Comparison of ENCODE assay signal across 19 cellular contexts in the genomic region with DNA sequence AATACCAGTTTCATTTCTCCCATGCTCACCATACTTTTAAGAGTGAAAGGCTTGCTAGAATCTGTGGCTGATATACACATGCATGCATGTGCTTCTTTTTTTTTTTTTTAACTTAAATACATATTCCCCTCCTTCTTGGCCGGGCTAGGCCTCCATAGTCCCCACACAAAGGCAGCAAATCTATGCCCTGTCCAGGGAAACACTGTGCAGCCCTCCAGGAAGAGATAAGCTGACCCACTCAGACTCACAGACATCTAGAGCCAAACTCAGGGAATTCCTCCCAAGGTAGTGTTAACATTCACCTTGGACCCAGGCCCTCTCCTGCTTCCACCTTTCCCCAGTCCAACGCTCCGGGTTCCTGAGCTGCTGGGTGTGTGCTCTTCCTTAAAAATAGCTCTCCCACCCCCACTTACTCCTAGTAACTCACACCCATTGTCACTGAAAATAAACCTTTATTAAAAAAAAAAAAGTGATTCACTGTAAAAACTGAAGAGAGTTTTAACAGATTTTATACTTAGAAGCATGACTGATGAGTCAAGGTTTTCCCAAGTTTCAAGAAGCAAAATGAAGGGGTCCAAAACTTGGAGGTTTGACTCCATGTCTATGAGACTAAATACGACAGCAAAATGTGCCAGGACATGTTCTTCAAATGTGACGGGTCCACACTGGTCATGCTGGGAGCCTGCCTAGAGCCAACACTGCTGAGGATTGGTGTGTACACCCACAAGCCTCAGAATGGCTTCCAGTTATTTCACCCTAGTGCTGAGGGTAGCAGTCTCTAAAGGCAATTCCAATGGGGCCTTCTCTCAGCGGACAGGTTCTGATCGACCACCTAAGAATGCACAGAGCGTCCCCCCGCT.
"Had no signal": no experiment of that assay in that cellular context is flagged by ENCODE, and none has a peak within 500 bp of the region (broad histone marks: within the 10 kb centered on the region; RNA-seq: fewer than 3 reads in every experiment).

No MANE protein-coding gene starts in this region.

- H3K27me3 Mint-ChIP-seq: activated CD8-positive, alpha-beta T cell treated with anti-CD3 and anti-CD28 coated beads for 36 hours had no signal

- H3K36me3 ChIP-seq: brain microvascular endothelial cell, left lung, thyroid gland had no signal

- H3K27ac ChIP-seq: brain microvascular endothelial cell, epithelial cell of prostate, left lung, thyroid gland had no signal

- FAIRE-seq: frontal cortex had no signal

- H3K4me1 Mint-ChIP-seq: activated CD4-positive, alpha-beta T cell treated with anti-CD3 and anti-CD28 coated beads, Interleukin-2, amount 10 ng/mL, durations not matched to agents 24 days and 14 days; naive thymus-derived CD4-positive, alpha-beta T cell had no signal

- H3K4me3 ChIP-seq: left lung, mucosa of descending colon, thyroid gland had no signal

- H3K4me3 Mint-ChIP-seq: activated CD4-positive, alpha-beta T cell treated with anti-CD3 and anti-CD28 coated beads, Interleukin-2, amount 10 ng/mL, durations not matched to agents 24 days and 14 days; activated CD8-positive, alpha-beta T cell treated with anti-CD3 and anti-CD28 coated beads for 36 hours; naive thymus-derived CD4-positive, alpha-beta T cell had no signal

- H3K36me3 Mint-ChIP-seq: naive thymus-derived CD4-positive, alpha-beta T cell had no signal

- H3K27me3 ChIP-seq: brain microvascular endothelial cell, left lung, thyroid gland had no signal

- H3K9me3 ChIP-seq: left lung, mucosa of descending colon, thyroid gland had no signal

- H3K27ac Mint-ChIP-seq: activated CD4-positive, alpha-beta T cell treated with anti-CD3 and anti-CD28 coated beads, Interleukin-2, amount 10 ng/mL, durations not matched to agents 24 days and 14 days; activated CD8-positive, alpha-beta T cell treated with anti-CD3 and anti-CD28 coated beads for 36 hours; activated T-helper 2 cell treated with anti-CD3 and anti-CD28 coated beads, Interferon-gamma antibody, Interleukin-2, Interleukin-4, amounts not matched to agents 10 μg/mL and 5 μg/mL and 100 μg/mL, durations not matched to agents 14 hours and 24 hours and 36 hours; naive thymus-derived CD4-positive, alpha-beta T cell had no signal

- H3K9me3 Mint-ChIP-seq: activated CD4-positive, alpha-beta T cell treated with anti-CD3 and anti-CD28 coated beads, Interleukin-2, amount 10 ng/mL, durations not matched to agents 24 days and 14 days; activated CD8-positive, alpha-beta T cell treated with anti-CD3 and anti-CD28 coated beads for 36 hours; activated T-helper 2 cell treated with anti-CD3 and anti-CD28 coated beads, Interferon-gamma antibody, Interleukin-2, Interleukin-4, amounts not matched to agents 10 μg/mL and 5 μg/mL and 100 μg/mL, durations not matched to agents 14 hours and 24 hours and 36 hours had no signal

- DNase-seq: activated CD4-positive, alpha-beta T cell treated with anti-CD3 and anti-CD28 coated beads, Interleukin-2, amount 10 ng/mL, durations not matched to agents 24 days and 14 days; activated CD8-positive, alpha-beta T cell treated with anti-CD3 and anti-CD28 coated beads for 36 hours; activated naive CD4-positive, alpha-beta T cell treated with Interleukin-2 at 50 U/mL for 16 hours; activated T-cell treated with anti-CD3 and anti-CD28 coated beads, Interleukin-2, amount 50 U/mL, for 1 hour; anterior cingulate cortex; cerebellar nuclear complex; effector CD4-positive, alpha-beta T cell; hypothalamus; islet precursor cell; left lung; mucosa of descending colon; naive thymus-derived CD4-positive, alpha-beta T cell; retina; stimulated activated naive CD4-positive, alpha-beta T cell; thyroid gland had no signal

- ATAC-seq: activated CD8-positive, alpha-beta T cell treated with anti-CD3 and anti-CD28 coated beads for 36 hours; left lung; mucosa of descending colon; naive thymus-derived CD4-positive, alpha-beta T cell had no signal
